Comparison of ENCODE assay signal across 18 cellular contexts in the genomic region with DNA sequence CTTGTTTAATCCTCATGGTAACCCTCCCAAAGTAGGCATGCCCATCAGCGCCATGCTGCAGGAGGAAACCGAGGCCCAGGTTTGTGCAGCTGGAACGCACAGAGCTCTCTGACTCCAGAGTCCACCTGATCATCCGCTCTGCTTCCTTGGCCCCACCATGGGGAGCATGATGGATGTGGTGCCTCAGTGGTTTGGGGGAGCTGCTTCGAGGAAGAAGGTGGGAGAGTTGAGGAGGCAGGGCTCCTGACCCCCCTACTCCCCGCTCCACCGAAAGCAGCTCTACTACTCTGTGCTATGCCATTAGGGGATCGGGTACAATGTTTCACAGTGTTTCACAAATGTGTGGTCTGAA. TPM values are rescaled to one million over a fixed set of nuclear protein-coding genes. Genes with fewer than 3 reads are reported as not detected.
DNase-seq lines count a peak whose midpoint lies in the region; ATAC-seq, FAIRE-seq and TF ChIP-seq lines count a peak whose summit lies in the region.
"Had no signal": no experiment of that assay in that cellular context is flagged by ENCODE, and none has a peak within 500 bp of the region (broad histone marks: within the 10 kb centered on the region; RNA-seq: fewer than 3 reads in every experiment).

No MANE protein-coding gene starts in this region.

- no peak overlapping the region for H3K4me3 ChIP-seq in A549
- no peak overlapping the region for H3K4me3 ChIP-seq in RWPE2 (ENCODE audit: severe bottlenecking)
- no peak overlapping the region for H3K4me3 ChIP-seq in neuronal stem cell (ENCODE audit: low read length in 2 of 2)
- H3K4me3 ChIP-seq: GM12878, GM23248 had no signal

- H2BK12ac ChIP-seq in neuronal stem cell (ENCODE audit: low read length) = no peak overlapping the region

- H3K4me1 Mint-ChIP-seq in activated CD4-positive, alpha-beta T cell treated with anti-CD3 and anti-CD28 coated beads, Interleukin-2, amount 10 ng/mL, durations not matched to agents 7 days and 5 days = peaks cover 8% of the 10 kb centered on the region

- H2BK15ac ChIP-seq in neuronal stem cell (ENCODE audit: low read length) = no peak overlapping the region

- 96% methylated on average over 8 of the region's 8 CpGs for WGBS in A549 (ENCODE audit: missing lambda C conversion rate)
- WGBS in neuronal stem cell (ENCODE audit: extremely low coverage in 2 of 2, insufficient read length in 2 of 2, insufficient replicate concordance in 1 of 2), 2 donors = no CpG with 5 or more reads among the region's 8 CpGs

- H2AFZ ChIP-seq in neuronal stem cell (ENCODE audit: low read length) = no peak overlapping the region
- H2AFZ ChIP-seq: GM23248 had no signal

- no peaks in the 10 kb centered on the region for H3K79me1 ChIP-seq in neuronal stem cell (ENCODE audit: low read depth, low read length)

- H2BK120ac ChIP-seq in neuronal stem cell (ENCODE audit: low read depth, low read length) = peak overlapping the region; percentile 52

- no peak for TF ChIP-seq RAD21 in A549 (conservative IDR thresholded peaks at IDR 0.05 in 1 of 2, IDR thresholded peaks at IDR 0.05 in 1 of 2)

- H3K4me1 ChIP-seq in A549 (peaks cover 64% of the 10 kb centered on the region), RWPE2 (ENCODE audit: insufficient read depth, poor library complexity, severe bottlenecking) (peaks cover 52% of the 10 kb centered on the region), neuronal stem cell (ENCODE audit: control insufficient read depth in 2 of 2, insufficient read depth in 1 of 2, low read depth in 1 of 2, low read length in 2 of 2) (no peaks in the 10 kb centered on the region)

- H3K23ac ChIP-seq in neuronal stem cell (ENCODE audit: low read depth, low read length, poor library complexity) = peak overlapping the region; percentile 19

- CTCF ChIA-PET in activated CD4-positive, alpha-beta T cell treated with anti-CD3 and anti-CD28 coated beads, Interleukin-2, amount 10 ng/mL, durations not matched to agents 7 days and 5 days (lab: Charles Lee) = interaction anchor here (0.9 to 1.3 kb wide), 3 partner anchors 16 to 108 kb away, joined by 3 to 5 read pairs (median 4); no protein-coding TSS in a partner anchor
- CTCF ChIA-PET in A549 (lab: Yijun Ruan, JAX) = interaction anchor here (1.0 to 4.1 kb wide), 14 partner anchors 9 to 178 kb away, joined by 3 to 49 read pairs (median 6); no protein-coding TSS in a partner anchor
- CTCF ChIA-PET in GM10248 (lab: Yijun Ruan, JAX) = interaction anchor here (1.4 to 5.7 kb wide), 6 partner anchors 9 to 108 kb away, joined by 5 to 40 read pairs (median 6); no protein-coding TSS in a partner anchor

- TF ChIP-seq CTCF in A549 (IDR thresholded peaks at IDR 0.05) (no peak), RWPE2 (IDR thresholded peaks at IDR 0.05; ENCODE audit: poor library complexity, severe bottlenecking) (no peak), GM10248 (IDR thresholded peaks at IDR 0.05; ENCODE audit: control extremely low read depth, extremely low read depth, low read depth, missing control alignments) (no peak)

- H3K36me3 Mint-ChIP-seq in activated CD4-positive, alpha-beta T cell treated with anti-CD3 and anti-CD28 coated beads, Interleukin-2, amount 10 ng/mL, durations not matched to agents 7 days and 5 days (ENCODE audit: low read depth) = no peaks in the 10 kb centered on the region
- H3K36me3 Mint-ChIP-seq: CD8-positive, alpha-beta T cell had no signal

- no peaks in the 10 kb centered on the region for H3K9me3 Mint-ChIP-seq in activated CD4-positive, alpha-beta T cell treated with anti-CD3 and anti-CD28 coated beads, Interleukin-2, amount 10 ng/mL, durations not matched to agents 7 days and 5 days
- H3K9me3 Mint-ChIP-seq: CD8-positive, alpha-beta T cell had no signal

- no peak overlapping the region for H3K14ac ChIP-seq in neuronal stem cell (ENCODE audit: low read length)

- H3K4me2 ChIP-seq in A549 (no peak overlapping the region), neuronal stem cell (ENCODE audit: insufficient read depth, low read length, poor library complexity, severe bottlenecking) (no peak overlapping the region)

- ATAC-seq in A549 (no peak), RWPE2 (ENCODE audit: low read depth) (no peak), HG03097 (IDR thresholded peaks at IDR 0.05; ENCODE audit: low FRiP score, unreplicated experiment) (no peak)
- ATAC-seq: CD8-positive, alpha-beta T cell had no signal

- H3K27ac ChIP-seq in A549 (peak overlapping the region; percentile 80 to 88), RWPE2 (ENCODE audit: poor library complexity, severe bottlenecking) (no peak overlapping the region), neuronal stem cell (replicated peaks; ENCODE audit: low read length) (no peak overlapping the region)
- H3K27ac ChIP-seq: 22Rv1, GM23248 had no signal

- H3K4me3 Mint-ChIP-seq in activated CD4-positive, alpha-beta T cell treated with anti-CD3 and anti-CD28 coated beads, Interleukin-2, amount 10 ng/mL, durations not matched to agents 7 days and 5 days = no peak overlapping the region
- H3K4me3 Mint-ChIP-seq: CD8-positive, alpha-beta T cell had no signal

- TF ChIP-seq EP300 in A549 (IDR thresholded peaks at IDR 0.05) = no peak

- no peak overlapping the region for H3K9ac ChIP-seq in neuronal stem cell (ENCODE audit: low read depth, low read length, poor library complexity)
- H3K9ac ChIP-seq: GM23248 had no signal

- no peak overlapping the region for H4K8ac ChIP-seq in neuronal stem cell (ENCODE audit: low read depth, low read length)

- H3K27me3 Mint-ChIP-seq in activated CD4-positive, alpha-beta T cell treated with anti-CD3 and anti-CD28 coated beads, Interleukin-2, amount 10 ng/mL, durations not matched to agents 7 days and 5 days = peaks cover 17% of the 10 kb centered on the region

- no peak overlapping the region for H2BK5ac ChIP-seq in neuronal stem cell (ENCODE audit: low read length)

- POLR2A ChIA-PET in activated CD4-positive, alpha-beta T cell treated with anti-CD3 and anti-CD28 coated beads, Interleukin-2, amount 10 ng/mL, durations not matched to agents 7 days and 5 days (lab: Charles Lee) = no interaction called here
- POLR2A ChIA-PET in A549 (lab: Yijun Ruan, JAX) = interaction anchor here (0.6 kb wide), 1 partner anchor 86 kb away, joined by 4 read pairs; no protein-coding TSS in a partner anchor
- POLR2A ChIA-PET in GM10248 (lab: Yijun Ruan, JAX) = no interaction called here

- no peaks in the 10 kb centered on the region for H3K27me3 ChIP-seq in RWPE2 (ENCODE audit: insufficient read depth, poor library complexity, severe bottlenecking)
- H3K27me3 ChIP-seq in neuronal stem cell (ENCODE audit: control insufficient read depth in 3 of 3, insufficient read depth in 3 of 3, low read depth in 1 of 3, low read length in 3 of 3) = no peaks in the 10 kb centered on the region

- no peak overlapping the region for H3K27ac Mint-ChIP-seq in activated CD4-positive, alpha-beta T cell treated with anti-CD3 and anti-CD28 coated beads, Interleukin-2, amount 10 ng/mL, durations not matched to agents 7 days and 5 days
- H3K27ac Mint-ChIP-seq: CD8-positive, alpha-beta T cell had no signal

- no peak for TF ChIP-seq POLR2A in A549 (IDR thresholded peaks at IDR 0.05; ENCODE audit: low read length)

- H2AK5ac ChIP-seq in neuronal stem cell (ENCODE audit: low read depth, low read length) = peak overlapping the region; percentile 72

- H3K18ac ChIP-seq in neuronal stem cell (ENCODE audit: low read length) = no peak overlapping the region

- H4K91ac ChIP-seq in neuronal stem cell (ENCODE audit: low read depth, low read length, poor library complexity) = no peak overlapping the region

- peak; percentile 1 for DNase-seq in activated CD4-positive, alpha-beta T cell treated with anti-CD3 and anti-CD28 coated beads, Interleukin-2, amount 10 ng/mL, durations not matched to agents 7 days and 5 days
- DNase-seq in activated CD4-positive, alpha-beta T cell treated with anti-CD3 and anti-CD28 coated beads, Interleukin-2, amount 50 U/mL, for 48 hours = no peak
- DNase-seq in A549 (ENCODE audit: low read depth in 1 of 2, low spot score in 1 of 2) (no peak), RWPE2 (ENCODE audit: low spot score) (peak; percentile 75), neuronal stem cell (ENCODE audit: low spot score) (no peak), GM10248 (ENCODE audit: extremely low spot score) (no peak)
- no peak for DNase-seq in activated CD4-positive, CD25-positive, alpha-beta regulatory T cell (lab: John Stamatoyannopoulos, UW)
- DNase-seq: DMS79 treated with DMSO at 0.1 percent for 48 hours, GM23248, NCI-H2227 treated with DMSO at 0.1 percent for 48 hours, NCI-H524 treated with DMSO at 0.1 percent for 48 hours had no signal

- H3K4ac ChIP-seq in neuronal stem cell (ENCODE audit: low read length) = no peak overlapping the region

- no peak for FAIRE-seq in A549 (lab: Jason Lieb, UNC)
- FAIRE-seq: D721Med, G401.6, GM12878, GM18507 had no signal

- H3K36me3 ChIP-seq in RWPE2 (ENCODE audit: low read depth) (no peaks in the 10 kb centered on the region), neuronal stem cell (replicated peaks in 1 of 2; ENCODE audit: control insufficient read depth in 2 of 2, insufficient read depth in 2 of 2, low read length in 2 of 2) (no peaks in the 10 kb centered on the region)

- no peaks in the 10 kb centered on the region for H3K9me3 ChIP-seq in A549
- H3K9me3 ChIP-seq in RWPE2 (ENCODE audit: severe bottlenecking) = peaks cover 3% of the 10 kb centered on the region
- no peaks in the 10 kb centered on the region for H3K9me3 ChIP-seq in neuronal stem cell (replicated peaks in 1 of 2; ENCODE audit: control insufficient read depth in 2 of 2, insufficient read depth in 1 of 2, low read depth in 1 of 2, low read length in 2 of 2)

TF ChIP-seq in A549, 52 proteins besides CTCF, POLR2A, EP300 and RAD21:
- no peak for TF ChIP-seq POLR2AphosphoS2 (conservative IDR thresholded peaks at IDR 0.05; ENCODE audit: low read length)
- no peak for TF ChIP-seq MAFK (IDR thresholded peaks at IDR 0.05; ENCODE audit: partially characterized antibody)
- TF ChIP-seq CHD2 (IDR thresholded peaks at IDR 0.05; ENCODE audit: low read length, partially characterized antibody) = no peak

RNA-seq across cellular contexts. Expression of gene TGM2, which starts 52.2 kb away (rescaled TPM):
- total RNA-seq in activated CD4-positive, alpha-beta T cell treated with anti-CD3 and anti-CD28 coated beads, Interleukin-2, amount 10 ng/mL, durations not matched to agents 7 days and 5 days = under 1 TPM; 0.07 to 0.21 TPM
- 173 TPM in 2 replicates for polyA plus RNA-seq in A549 (2011; rRNA removed)
- polyA plus RNA-seq in A549 (2012; cell fraction: cytosol; rRNA removed) = 164 and 192 TPM in 2 replicates
- polyA plus RNA-seq in A549 (2012; cell fraction: nucleus; rRNA removed) = 241 and 325 TPM in 2 replicates
- polyA plus RNA-seq in A549 (2017; fragmentation: RNase III; extraction: RNeasy Plus Mini Kit Qiagen cat#74134 plus additional on column Dnase treatment) = 348 to 469 TPM (median 441 TPM) in 3 replicates
- polyA minus RNA-seq in A549 (2011; rRNA and poly(A)+ RNA removed) = 181 and 216 TPM in 2 replicates
- polyA plus RNA-seq in neuronal stem cell (2013, experiment 1 of 2) = 0.46 TPM
- polyA plus RNA-seq in neuronal stem cell (2013, experiment 2 of 2) = 0.39 TPM
- total RNA-seq: CD8-positive, alpha-beta T cell had no signal

Comparison
In these comparisons a context has a peak if more than half of its experiments do, and no peak if none do; other contexts are left out.
1. DNase-seq: peak in activated CD4-positive, alpha-beta T cell treated with anti-CD3 and anti-CD28 coated beads, Interleukin-2, amount 10 ng/mL, durations not matched to agents 7 days and 5 days (single experiment) and RWPE2 (single experiment); none in activated CD4-positive, alpha-beta T cell treated with anti-CD3 and anti-CD28 coated beads, Interleukin-2, amount 50 U/mL, for 48 hours (0 of 2), A549 (0 of 2), neuronal stem cell (single experiment), GM10248 (single experiment) and activated CD4-positive, CD25-positive, alpha-beta regulatory T cell (0 of 4).
2. H3K27ac ChIP-seq: peak in A549 (2 of 2); none in RWPE2 (single experiment) and neuronal stem cell (single experiment).